ENCODE assay signal across 18 cellular contexts in the genomic region with DNA sequence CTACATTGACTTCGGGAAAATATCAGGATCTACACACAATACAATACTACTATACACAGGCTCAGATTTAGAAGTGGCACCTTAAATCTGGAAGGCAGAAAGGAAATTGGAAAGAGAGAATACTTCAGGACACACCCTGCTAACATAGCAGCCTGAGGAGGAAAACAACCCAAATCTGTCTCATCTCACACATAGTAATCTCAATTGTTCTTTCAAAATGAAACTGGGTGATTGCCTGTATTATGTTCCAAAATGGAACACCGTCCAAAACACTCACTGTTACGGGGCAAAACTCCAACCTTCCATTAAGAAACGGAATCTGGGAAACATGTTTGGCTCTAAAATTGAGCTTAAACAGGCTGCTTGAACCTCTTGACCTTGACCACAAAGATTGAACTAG.
DNase-seq lines count a peak whose midpoint lies in the region; ATAC-seq, FAIRE-seq and TF ChIP-seq lines count a peak whose summit lies in the region.
"Had no signal": no experiment of that assay in that cellular context is flagged by ENCODE, and none has a peak within 500 bp of the region (broad histone marks: within the 10 kb centered on the region; RNA-seq: fewer than 3 reads in every experiment).

No MANE protein-coding gene starts in this region.

- H4K20me1 ChIP-seq in GM23338 (replicated peaks; ENCODE audit: insufficient read depth), result no peaks in the 10 kb centered on the region
- H4K20me1 ChIP-seq: BLaER1 treated with 17β-estradiol and CSF1 and Interleukin-3, amounts not matched to agents 10 nM and 100 nM had no signal

- TF ChIP-seq CTCF in nephron (IDR thresholded peaks at IDR 0.05; ENCODE audit: unreplicated experiment in 3 of 3) (no peak), GM23338 (conservative IDR thresholded peaks at IDR 0.05; ENCODE audit: low read depth in 2 of 2) (no peak)

- H3K4me3 Mint-ChIP-seq in nephron (no peak overlapping the region), GM23338 (no peak overlapping the region)
- H3K4me3 Mint-ChIP-seq: CD4-positive, alpha-beta T cell; H9 had no signal

- H3K27ac ChIP-seq in right cardiac atrium (ENCODE audit: low read length) (no peak overlapping the region), GM23338 (ENCODE audit: low read depth) (no peak overlapping the region)
- H3K27ac ChIP-seq: BLaER1 treated with 17β-estradiol and CSF1 and Interleukin-3, amounts not matched to agents 10 nM and 100 nM; HL-60 had no signal

- H3K27me3 ChIP-seq in right cardiac atrium (ENCODE audit: control insufficient read depth, insufficient read depth) (no peaks in the 10 kb centered on the region), GM23338 (ENCODE audit: insufficient read depth) (no peaks in the 10 kb centered on the region)
- H3K27me3 ChIP-seq: BLaER1 treated with 17β-estradiol and CSF1 and Interleukin-3, amounts not matched to agents 10 nM and 100 nM had no signal

- H3K4me3 ChIP-seq in right cardiac atrium (ENCODE audit: low read length), result no peak overlapping the region
- H3K4me3 ChIP-seq in GM23338, result no peak overlapping the region
- H3K4me3 ChIP-seq: BLaER1 treated with 17β-estradiol and CSF1 and Interleukin-3, amounts not matched to agents 10 nM and 100 nM had no signal

- ATAC-seq in right cardiac atrium, result peak; percentile 19 to 55
- ATAC-seq in HG03025 (IDR thresholded peaks at IDR 0.05; ENCODE audit: low FRiP score, unreplicated experiment), result no peak
- no peak for ATAC-seq in GM18502 (IDR thresholded peaks at IDR 0.05; ENCODE audit: poor library complexity, unreplicated experiment)
- no peak for ATAC-seq in GM23338

- 33% methylated on average over 4 of the region's 4 CpGs for WGBS in right cardiac atrium

- peak; percentile 57 for FAIRE-seq in endometrium (lab: Jason Lieb, UNC)
- FAIRE-seq: G401.6, GM12891 had no signal

- H3K4me1 Mint-ChIP-seq in nephron, result peaks cover 22% of the 10 kb centered on the region
- peaks cover 23% of the 10 kb centered on the region for H3K4me1 Mint-ChIP-seq in GM23338

- H3K4me1 ChIP-seq in right cardiac atrium (ENCODE audit: control insufficient read depth, insufficient read depth, low read length), result no peaks in the 10 kb centered on the region
- peaks cover 15% of the 10 kb centered on the region for H3K4me1 ChIP-seq in GM23338 (ENCODE audit: insufficient read depth)

- H3K36me3 ChIP-seq in GM23338 (ENCODE audit: insufficient read depth), result no peaks in the 10 kb centered on the region
- H3K36me3 ChIP-seq: BLaER1 treated with 17β-estradiol and CSF1 and Interleukin-3, amounts not matched to agents 10 nM and 100 nM had no signal

- H3K9me2 ChIP-seq in GM23338 (ENCODE audit: insufficient read depth), result peaks cover 5% of the 10 kb centered on the region; the same call in 1 of the 2 replicates

- peaks cover 6% of the 10 kb centered on the region for H3K9me3 Mint-ChIP-seq in nephron
- no peaks in the 10 kb centered on the region for H3K9me3 Mint-ChIP-seq in GM23338
- H3K9me3 Mint-ChIP-seq: H9 had no signal

- H3K27me3 Mint-ChIP-seq in nephron (ENCODE audit: low read depth), result peaks cover 14% of the 10 kb centered on the region
- H3K27me3 Mint-ChIP-seq in GM23338 (ENCODE audit: insufficient read depth, low read depth, poor library complexity), result no peaks in the 10 kb centered on the region

- DNase-seq in right cardiac atrium (no peak), cardiac septum (ENCODE audit: low spot score) (no peak), GM23338 (ENCODE audit: low spot score) (no peak)
- DNase-seq: 8988T; Calu3; CD4-positive, alpha-beta T cell; DMS 273 treated with DMSO at 0.1 percent for 48 hours; DMS79; GOT3; H9 had no signal

- no peaks in the 10 kb centered on the region for H3K79me2 ChIP-seq in GM23338 (replicated peaks; ENCODE audit: insufficient read depth)

- H3K9me3 ChIP-seq in right cardiac atrium (ENCODE audit: control insufficient read depth, low read length), result no peaks in the 10 kb centered on the region

- H2AFZ ChIP-seq in GM23338, result no peak overlapping the region

- no peak overlapping the region for H3K4me2 ChIP-seq in GM23338
- H3K4me2 ChIP-seq: BLaER1 treated with 17β-estradiol and CSF1 and Interleukin-3, amounts not matched to agents 10 nM and 100 nM had no signal

- H3K36me3 Mint-ChIP-seq in nephron (ENCODE audit: low read depth) (no peaks in the 10 kb centered on the region), GM23338 (ENCODE audit: low read depth) (no peaks in the 10 kb centered on the region)

- H3K27ac Mint-ChIP-seq in nephron, result peak overlapping the region in 2 of 3 experiments; percentile 17 to 34
- H3K27ac Mint-ChIP-seq in GM23338, result no peak overlapping the region
- H3K27ac Mint-ChIP-seq: CD4-positive, alpha-beta T cell; H9 had no signal

- intact Hi-C loops in right cardiac atrium (cut with DNase I), result no loop called here
- intact Hi-C loops in cardiac septum (cut with DNase I), result no loop called here

- no peaks in the 10 kb centered on the region for H3F3A ChIP-seq in GM23338 (replicated peaks; ENCODE audit: low read depth)

TF ChIP-seq in GM23338, 12 proteins besides CTCF, POLR2A, EP300 and RAD21:
- TF ChIP-seq CREB1 (CRISPR knock-in tag; IDR thresholded peaks at IDR 0.05; ENCODE audit: low read depth) (no peak), JUNB (IDR thresholded peaks at IDR 0.05; ENCODE audit: unreplicated experiment) (no peak), ZNF114 (CRISPR knock-in tag; IDR thresholded peaks at IDR 0.05) (no peak)

Comparison
In these comparisons a context has a peak if more than half of its experiments do, and no peak if none do; other contexts are left out.
1. ATAC-seq: peak in right cardiac atrium (2 of 2); none in HG03025 (single experiment), GM18502 (single experiment) and GM23338 (single experiment).